Comparison of ENCODE assay signal across 28 cellular contexts in genomic region chr12:85000766-85001165, GRCh38. TPM values are rescaled to one million over a fixed set of nuclear protein-coding genes. Genes with fewer than 3 reads are reported as not detected.
"Had no signal": no experiment of that assay in that cellular context is flagged by ENCODE, and none has a peak within 500 bp of the region (broad histone marks: within the 10 kb centered on the region; RNA-seq: fewer than 3 reads in every experiment).

No MANE protein-coding gene starts in this region.

- H3K27me3 Mint-ChIP-seq: naive thymus-derived CD8-positive, alpha-beta T cell; progenitor cell of endocrine pancreas; stimulated activated memory B cell treated with anti-CD40 and anti-IgM and Interleukin-4, amounts not matched to agents 10 μg/mL and 1 μg/mL and 100 μg/mL, for 72 hours; stimulated activated naive CD8-positive, alpha-beta T cell treated with anti-CD3 and anti-CD28 coated beads, Interleukin-15, amount 100 ng/mL, for 72 hours had no signal

- H3K4me1 ChIP-seq: left ventricle myocardium inferior, right atrium auricular region, right lobe of liver, tibial nerve, upper lobe of left lung, vagina had no signal

- H3K36me3 Mint-ChIP-seq: naive thymus-derived CD8-positive, alpha-beta T cell; stimulated activated memory B cell treated with anti-CD40 and anti-IgM and Interleukin-4, amounts not matched to agents 10 μg/mL and 1 μg/mL and 100 μg/mL, for 72 hours had no signal

- H3K27me3 ChIP-seq: hepatocyte, ovary, right atrium auricular region, right lobe of liver, tibial nerve, upper lobe of left lung, vagina had no signal

- H3K4me3 Mint-ChIP-seq: naive thymus-derived CD8-positive, alpha-beta T cell; nephron; neural crest cell; stimulated activated memory B cell treated with anti-CD40 and anti-IgM and Interleukin-4, amounts not matched to agents 10 μg/mL and 1 μg/mL and 100 μg/mL, for 72 hours; stimulated activated naive CD8-positive, alpha-beta T cell treated with anti-CD3 and anti-CD28 coated beads, Interleukin-15, amount 100 ng/mL, for 72 hours had no signal

- H3K4me1 Mint-ChIP-seq: naive thymus-derived CD8-positive, alpha-beta T cell; nephron; stimulated activated memory B cell treated with anti-CD40 and anti-IgM and Interleukin-4, amounts not matched to agents 10 μg/mL and 1 μg/mL and 100 μg/mL, for 72 hours; stimulated activated naive CD8-positive, alpha-beta T cell treated with anti-CD3 and anti-CD28 coated beads, Interleukin-15, amount 100 ng/mL, for 72 hours had no signal

- ATAC-seq: naive thymus-derived CD8-positive, alpha-beta T cell; right lobe of liver; stimulated activated memory B cell treated with anti-CD40 and anti-IgM and Interleukin-4, amounts not matched to agents 10 μg/mL and 1 μg/mL and 100 μg/mL, for 72 hours; stimulated activated naive CD8-positive, alpha-beta T cell treated with anti-CD3 and anti-CD28 coated beads, Interleukin-15, amount 100 ng/mL, for 72 hours had no signal

- H3K9me3 Mint-ChIP-seq: nephron; stimulated activated memory B cell treated with anti-CD40 and anti-IgM and Interleukin-4, amounts not matched to agents 10 μg/mL and 1 μg/mL and 100 μg/mL, for 72 hours; stimulated activated naive CD8-positive, alpha-beta T cell treated with anti-CD3 and anti-CD28 coated beads, Interleukin-15, amount 100 ng/mL, for 72 hours had no signal

- H3K79me2 ChIP-seq: hepatocyte had no signal

- H3K4me2 ChIP-seq: hepatocyte, smooth muscle cell had no signal

- H3K9me3 ChIP-seq: left ventricle myocardium inferior, ovary, right atrium auricular region, right lobe of liver, tibial nerve, upper lobe of left lung, vagina had no signal

- H3K27ac ChIP-seq: hepatocyte, left ventricle myocardium inferior, ovary, right atrium auricular region, right lobe of liver, tibial nerve, upper lobe of left lung, vagina had no signal

- DNase-seq: islet precursor cell; left ventricle myocardium inferior; naive thymus-derived CD8-positive, alpha-beta T cell; ovary; right lobe of liver; stimulated activated CD4-positive, alpha-beta T cell treated with anti-CD3 and anti-CD28 coated beads, Interleukin-1b, Interleukin-23, amount 100 ng/mL, for 48 hours; stimulated activated CD4-positive, alpha-beta T cell treated with anti-CD3 and anti-CD28 coated beads, Interleukin-2, amount 100 ng/mL, for 48 hours; stimulated activated CD4-positive, alpha-beta T cell treated with anti-CD3 and anti-CD28 coated beads, Interleukin-4, amount 100 ng/mL, for 4 hours; stimulated activated CD8-positive, alpha-beta memory T cell treated with anti-CD3 and anti-CD28 coated beads, Interleukin-4, amount 100 ng/mL, for 48 hours; stimulated activated naive CD4-positive, alpha-beta T cell treated with Interleukin-2 at 50 U/mL for 16 hours; stimulated activated naive CD8-positive, alpha-beta T cell treated with anti-CD3 and anti-CD28 coated beads, Interleukin-15, amount 100 ng/mL, for 72 hours; substantia nigra; upper lobe of left lung had no signal

- H3K4me3 ChIP-seq: hepatocyte, left ventricle myocardium inferior, lung, ovary, right atrium auricular region, right lobe of liver, smooth muscle cell, tibial nerve, upper lobe of left lung, vagina had no signal

- H3K36me3 ChIP-seq: left ventricle myocardium inferior, ovary, right atrium auricular region, right lobe of liver, tibial nerve, upper lobe of left lung, vagina had no signal

- H3K27ac Mint-ChIP-seq: nephron; progenitor cell of endocrine pancreas; stimulated activated memory B cell treated with anti-CD40 and anti-IgM and Interleukin-4, amounts not matched to agents 10 μg/mL and 1 μg/mL and 100 μg/mL, for 72 hours; stimulated activated naive CD8-positive, alpha-beta T cell treated with anti-CD3 and anti-CD28 coated beads, Interleukin-15, amount 100 ng/mL, for 72 hours had no signal

- H2AFZ ChIP-seq: hepatocyte had no signal

RNA-seq across cellular contexts. Expression of gene TSPAN19, which starts 35.3 kb away (rescaled TPM):
- total RNA-seq: hepatocyte; lower leg skin; mesenteric fat pad; mucosa of gallbladder; naive thymus-derived CD8-positive, alpha-beta T cell; ovary; progenitor cell of endocrine pancreas; right atrium auricular region; right lobe of liver; skeletal muscle tissue; smooth muscle cell; urinary bladder; vagina had no signal
- polyA plus RNA-seq: hepatocyte; naive thymus-derived CD8-positive, alpha-beta T cell; ovary; smooth muscle cell; urinary bladder had no signal

RNA-seq across cellular contexts. Expression of gene LRRIQ1, which starts 35.4 kb away (rescaled TPM):
- total RNA-seq: lower leg skin; naive thymus-derived CD8-positive, alpha-beta T cell; skeletal muscle tissue had no signal
- polyA plus RNA-seq: naive thymus-derived CD8-positive, alpha-beta T cell had no signal
